8 cellular contexts compared by ENCODE assay signal in genomic region chr5:95961617-95962474, GRCh38. TPM values are rescaled to one million over a fixed set of nuclear protein-coding genes. Genes with fewer than 3 reads are reported as not detected.
DNase-seq lines count a peak whose midpoint lies in the region; ATAC-seq and TF ChIP-seq lines count a peak whose summit lies in the region.

Gene ELL2 (minus strand): TSS chr5:95961851. CDS start chr5:95961721, 130 bp downstream.

- intact Hi-C loops in T-helper 1 cell treated with Interleukin-12 subunit alpha and Interleukin-12 subunit beta and Interleukin-4 antibody, amounts not matched to agents 30 ng/mL and 1 ng/mL, for 36 hours (cut with micrococcal nuclease): loop anchor here (1.0 to 5.0 kb wide), 26 partner anchors 12 to 1851 kb away; partner anchors contain the start of genes ERAP2, GLRX, GPR150 and RFESD
- intact Hi-C loops in heart left ventricle (cut with DNase I): loop anchor here (1.0 to 10.0 kb wide), 12 partner anchors 65 to 375 kb away; no protein-coding TSS in a partner anchor

- H2BK12ac ChIP-seq in trophoblast cell (ENCODE audit: low read length): peak within 1 kb of the TSS; percentile 21

- H3K4ac ChIP-seq in trophoblast cell (ENCODE audit: low read depth, low read length): peak within 1 kb of the TSS; percentile 42

- peaks cover 15% of the 10 kb centered on the region for H3K79me1 ChIP-seq in trophoblast cell (ENCODE audit: low read length)

- H3K14ac ChIP-seq in trophoblast cell (ENCODE audit: low read length): peak within 1 kb of the TSS; percentile 94

- H3K4me1 ChIP-seq in heart left ventricle (peaks cover 0 to 49% (median 23%) of the 10 kb centered on the region in 12 donors), trophoblast cell (ENCODE audit: control insufficient read depth in 1 of 2, insufficient read depth in 2 of 2, low read length in 2 of 2) (peaks cover 14 to 22% of the 10 kb centered on the region in 2 experiments), tibial nerve (peaks cover 0 to 42% (median 20%) of the 10 kb centered on the region in 4 donors)

- H4K12ac ChIP-seq in trophoblast cell (ENCODE audit: low read depth, low read length): peak within 1 kb of the TSS; percentile 71

- H3K9ac ChIP-seq in trophoblast cell (ENCODE audit: low read length): peak within 1 kb of the TSS; percentile 86

- H3K23ac ChIP-seq in trophoblast cell (ENCODE audit: low read length): no peak within 1 kb of the TSS

- H3K18ac ChIP-seq in trophoblast cell (ENCODE audit: low read length): peak within 1 kb of the TSS; percentile 93

- H3K27ac ChIP-seq in heart left ventricle (peak within 1 kb of the TSS; percentile 94 to 100 (median 98)), trophoblast cell (ENCODE audit: low read depth, low read length) (peak within 1 kb of the TSS; percentile 68), tibial nerve (peak within 1 kb of the TSS; percentile 93 to 100 (median 98))

- TF ChIP-seq CTCF in GM12875 (IDR thresholded peaks at IDR 0.05; ENCODE audit: borderline replicate concordance, insufficient read depth, low read depth, low read length): no peak
- TF ChIP-seq CTCF in heart left ventricle (IDR thresholded peaks at IDR 0.05): no peak
- no peak for TF ChIP-seq CTCF in tibial nerve (IDR thresholded peaks at IDR 0.05)

- H3K27me3 ChIP-seq in heart left ventricle: no peaks in the 10 kb centered on the region
- H3K27me3 ChIP-seq in trophoblast cell (ENCODE audit: insufficient read depth, low read length): no peaks in the 10 kb centered on the region
- no peaks in the 10 kb centered on the region for H3K27me3 ChIP-seq in tibial nerve

- peak within 1 kb of the TSS; percentile 70 for H2BK120ac ChIP-seq in trophoblast cell (ENCODE audit: insufficient read depth, low read length, poor library complexity)

- DNase-seq in NCI-H1105 (lab: John Stamatoyannopoulos, UW) (peak; percentile 18), amniotic epithelial cell (ENCODE audit: low read depth) (peak; percentile 98), heart left ventricle (peak; percentile 97 to 99 (median 98)), trophoblast cell (peak; percentile 100), tibial nerve (ENCODE audit: low spot score in 2 of 2) (peak; percentile 97 to 98)

- TF ChIP-seq EP300 in tibial nerve (IDR thresholded peaks at IDR 0.05): peak; percentile 94 to 100

- peak; percentile 48 to 97 for TF ChIP-seq POLR2A in heart left ventricle (IDR thresholded peaks at IDR 0.05)
- peak; percentile 81 to 93 for TF ChIP-seq POLR2A in tibial nerve (IDR thresholded peaks at IDR 0.05)

- H2AK5ac ChIP-seq in trophoblast cell (ENCODE audit: low read length): no peak within 1 kb of the TSS

- WGBS in heart left ventricle, 4 donors: 1% methylated on average over 24 to 63 of the region's 63 CpGs
- WGBS in trophoblast cell (ENCODE audit: extremely low coverage, insufficient coverage, insufficient read length): no CpG with 5 or more reads among the region's 63 CpGs
- 1 to 5% methylated on average over 18 to 42 of the region's 63 CpGs for WGBS in tibial nerve, 2 donors

- peak within 1 kb of the TSS; percentile 94 for H3K4me3 ChIP-seq in GM12875 (ENCODE audit: low read depth, low read length)
- H3K4me3 ChIP-seq in heart left ventricle: peak within 1 kb of the TSS; percentile 70 to 97 (median 90)
- peak within 1 kb of the TSS; percentile 92 for H3K4me3 ChIP-seq in trophoblast cell (ENCODE audit: low read depth, low read length)
- peak within 1 kb of the TSS; percentile 74 to 100 (median 84) for H3K4me3 ChIP-seq in tibial nerve

- H3K36me3 ChIP-seq in heart left ventricle (no peaks in the 10 kb centered on the region), trophoblast cell (ENCODE audit: control insufficient read depth in 1 of 2, insufficient read depth in 2 of 2, low read length in 2 of 2) (no peaks in the 10 kb centered on the region), tibial nerve (no peaks in the 10 kb centered on the region)

- peak within 1 kb of the TSS; percentile 81 for H2BK5ac ChIP-seq in trophoblast cell (ENCODE audit: low read depth, low read length, poor library complexity)

- ATAC-seq in HG02623 (IDR thresholded peaks at IDR 0.05; ENCODE audit: unreplicated experiment) (peak; percentile 86), heart left ventricle (peak; percentile 89 to 95 (median 94))

- peak within 1 kb of the TSS; percentile 84 for H3K4me2 ChIP-seq in trophoblast cell (ENCODE audit: low read length)

- H2AFZ ChIP-seq in trophoblast cell (ENCODE audit: insufficient read depth, low read length, poor library complexity): peak within 1 kb of the TSS; percentile 94

- H4K91ac ChIP-seq in trophoblast cell (ENCODE audit: low read depth, low read length): peak within 1 kb of the TSS; percentile 64

- peak within 1 kb of the TSS; percentile 72 for H4K8ac ChIP-seq in trophoblast cell (ENCODE audit: low read depth, low read length)

- H3K9me3 ChIP-seq in heart left ventricle: no peaks in the 10 kb centered on the region
- H3K9me3 ChIP-seq in trophoblast cell (ENCODE audit: insufficient read depth, low read depth, low read length): no peaks in the 10 kb centered on the region
- H3K9me3 ChIP-seq in tibial nerve: no peaks in the 10 kb centered on the region

- H3K79me2 ChIP-seq in trophoblast cell (ENCODE audit: control insufficient read depth, insufficient read depth, low read length, poor library complexity): peaks cover 11% of the 10 kb centered on the region

RNA-seq across cellular contexts. Expression of gene ELL2, which starts in this region (rescaled TPM):
- total RNA-seq in T-helper 1 cell treated with Interleukin-12 subunit alpha and Interleukin-12 subunit beta and Interleukin-4 antibody, amounts not matched to agents 30 ng/mL and 1 ng/mL, for 36 hours: 84.3 and 87.9 TPM in 2 replicates
- total RNA-seq in heart left ventricle (10 to 100 TPM; 15.4 to 74.5 (median 31.1) TPM), tibial nerve (10 to 100 TPM; 72.2 to 87.6 (median 79.6) TPM)
- polyA plus RNA-seq in heart left ventricle: 10 to 100 TPM in 1 of 2 donors, 1 to 10 TPM in 1; 6.7 to 68.2 TPM
- 19.8 and 20.7 TPM in 2 replicates for polyA plus RNA-seq in trophoblast cell (2013)

Comparison
In these comparisons a context has a peak if more than half of its experiments do, and no peak if none do; other contexts are left out.
1. Peak in every context shown above with its lines: DNase-seq, ATAC-seq, H3K4me3 ChIP-seq and H3K27ac ChIP-seq.
2. DNase-seq: peak in every context shown above with its lines; median percentile 100 in trophoblast cell; 98 in amniotic epithelial cell; 98 in heart left ventricle; 98 in tibial nerve; 18 in NCI-H1105.